ENCODE assay signal across 8 cellular contexts in the genomic region with DNA sequence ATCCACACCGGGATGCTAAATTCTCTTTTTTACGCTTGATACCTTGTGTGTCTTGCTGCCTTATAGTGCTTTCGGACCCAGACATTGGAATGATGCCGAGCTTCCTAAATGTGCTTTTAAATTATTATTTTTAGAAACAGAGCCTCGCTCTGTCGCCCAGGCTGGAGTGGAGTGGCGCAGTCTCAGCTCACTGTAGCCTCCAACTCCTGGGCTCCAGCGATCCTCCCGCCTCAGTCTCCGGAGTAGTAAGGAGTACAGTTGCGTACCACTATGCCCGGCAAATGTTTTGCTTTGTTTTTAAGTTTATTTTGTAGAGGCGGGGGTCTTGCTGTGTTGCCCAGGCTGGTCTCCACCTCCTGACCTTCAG. TPM values are rescaled to one million over a fixed set of nuclear protein-coding genes. Genes with fewer than 3 reads are reported as not detected.
DNase-seq lines count a peak whose midpoint lies in the region; ATAC-seq and TF ChIP-seq lines count a peak whose summit lies in the region.

No MANE protein-coding gene starts in this region.

- TF ChIP-seq EP300 in upper lobe of left lung (IDR thresholded peaks at IDR 0.05) = no peak

- peak overlapping the region; percentile 59 for H3K27ac Mint-ChIP-seq in activated naive CD4-positive, alpha-beta T cell treated with anti-CD3 and anti-CD28 coated beads for 36 hours
- H3K27ac Mint-ChIP-seq in mesothelial cell of epicardium = no peak overlapping the region

- TF ChIP-seq POLR2A in upper lobe of left lung (IDR thresholded peaks at IDR 0.05) = no peak

- peak overlapping the region; percentile 64 to 79 (median 72) for H3K4me3 ChIP-seq in upper lobe of left lung

- intact Hi-C loops in activated naive CD4-positive, alpha-beta T cell treated with anti-CD3 and anti-CD28 coated beads for 36 hours (cut with micrococcal nuclease) = loop anchor here (2.0 to 10.0 kb wide), 7 partner anchors 126 to 1159 kb away; a partner anchor contains a TSS

- CTCF ChIA-PET in activated naive CD4-positive, alpha-beta T cell treated with anti-CD3 and anti-CD28 coated beads for 36 hours (lab: Charles Lee) = interaction anchor here (0.6 to 1.6 kb wide), 6 partner anchors 23 to 258 kb away, joined by 3 to 5 read pairs (median 4); a partner anchor contains a TSS

- H3K36me3 Mint-ChIP-seq in activated naive CD4-positive, alpha-beta T cell treated with anti-CD3 and anti-CD28 coated beads for 36 hours (ENCODE audit: low read depth) = no peaks in the 10 kb centered on the region
- H3K36me3 Mint-ChIP-seq in mesothelial cell of epicardium = no peaks in the 10 kb centered on the region

- no peak for DNase-seq in activated naive CD4-positive, alpha-beta T cell treated with anti-CD3 and anti-CD28 coated beads for 36 hours
- DNase-seq in activated naive CD4-positive, alpha-beta T cell treated with anti-CD3 and anti-CD28 coated beads, Interleukin-2, amount 50 U/mL, for 16 hours = no peak
- peak in 2 of 61 donors; percentile 41 to 48 for DNase-seq in caudate nucleus (lab: John Stamatoyannopoulos, UW)
- DNase-seq in mesothelial cell of epicardium (ENCODE audit: low spot score in 2 of 2, unreplicated experiment in 2 of 2) = no peak
- DNase-seq in upper lobe of left lung = no peak
- DNase-seq in germinal center (ENCODE audit: low spot score) = no peak

- no peaks in the 10 kb centered on the region for H3K36me3 ChIP-seq in upper lobe of left lung

- no peaks in the 10 kb centered on the region for H3K9me3 ChIP-seq in upper lobe of left lung

- H3K27ac ChIP-seq in caudate nucleus (ENCODE audit: low read depth, low read length) (peak overlapping the region; percentile 62), upper lobe of left lung (peak overlapping the region in 3 of 4 donors; percentile 70 to 81 (median 70))

- ATAC-seq in upper lobe of left lung (ENCODE audit: low FRiP score in 2 of 2) (no peak), GM19452 (IDR thresholded peaks at IDR 0.05; ENCODE audit: unreplicated experiment) (no peak), HG03520 (IDR thresholded peaks at IDR 0.05; ENCODE audit: unreplicated experiment) (no peak)

- H3K4me3 Mint-ChIP-seq in activated naive CD4-positive, alpha-beta T cell treated with anti-CD3 and anti-CD28 coated beads for 36 hours = peak overlapping the region; percentile 88
- H3K4me3 Mint-ChIP-seq in mesothelial cell of epicardium = peak overlapping the region; percentile 71

- TF ChIP-seq CTCF in mesothelial cell of epicardium (IDR thresholded peaks at IDR 0.05; ENCODE audit: unreplicated experiment) (no peak), upper lobe of left lung (IDR thresholded peaks at IDR 0.05) (peak in 1 of 6 experiments; percentile 12)

- H3K4me1 ChIP-seq in upper lobe of left lung = peaks cover 6 to 22% (median 14%) of the 10 kb centered on the region in 4 donors

- WGBS in upper lobe of left lung, 2 donors = 57 to 60% methylated on average over 13 of the region's 13 CpGs

- H3K4me1 Mint-ChIP-seq in activated naive CD4-positive, alpha-beta T cell treated with anti-CD3 and anti-CD28 coated beads for 36 hours (ENCODE audit: low read depth) = peaks cover 18% of the 10 kb centered on the region
- H3K4me1 Mint-ChIP-seq in mesothelial cell of epicardium = peaks cover 3% of the 10 kb centered on the region

- no peaks in the 10 kb centered on the region for H3K27me3 Mint-ChIP-seq in activated naive CD4-positive, alpha-beta T cell treated with anti-CD3 and anti-CD28 coated beads for 36 hours (ENCODE audit: low read depth)
- H3K27me3 Mint-ChIP-seq in mesothelial cell of epicardium (ENCODE audit: low read depth) = peaks cover 67% of the 10 kb centered on the region

- H3K27me3 ChIP-seq in upper lobe of left lung = no peaks in the 10 kb centered on the region

- H3K9me3 Mint-ChIP-seq in activated naive CD4-positive, alpha-beta T cell treated with anti-CD3 and anti-CD28 coated beads for 36 hours = no peaks in the 10 kb centered on the region
- no peaks in the 10 kb centered on the region for H3K9me3 Mint-ChIP-seq in mesothelial cell of epicardium

RNA-seq across cellular contexts. Expression of a gene that starts 0.5 kb away (rescaled TPM):
- total RNA-seq in activated naive CD4-positive, alpha-beta T cell treated with anti-CD3 and anti-CD28 coated beads for 36 hours = 1 to 10 TPM; 3.7 to 3.8 TPM
- total RNA-seq in mesothelial cell of epicardium = 1.6 to 2.6 TPM (median 2.0 TPM) in 3 replicates
- total RNA-seq in upper lobe of left lung = 10 to 100 TPM in 1 of 6 donors, 1 to 10 TPM in 4, under 1 TPM in 1; 0.98 to 10.5 (median 3.3) TPM

RNA-seq across cellular contexts. Expression of a gene that starts 31.2 kb away (rescaled TPM):
- total RNA-seq in activated naive CD4-positive, alpha-beta T cell treated with anti-CD3 and anti-CD28 coated beads for 36 hours = 1 to 10 TPM; 1.8 to 1.9 TPM
- total RNA-seq in mesothelial cell of epicardium = 28.6 to 32.6 TPM (median 29.0 TPM) in 3 replicates
- total RNA-seq in upper lobe of left lung = 10 to 100 TPM in 5 of 6 donors, 1 to 10 TPM in 1; 7.8 to 21.4 (median 15.7) TPM
